In the genomic region with DNA sequence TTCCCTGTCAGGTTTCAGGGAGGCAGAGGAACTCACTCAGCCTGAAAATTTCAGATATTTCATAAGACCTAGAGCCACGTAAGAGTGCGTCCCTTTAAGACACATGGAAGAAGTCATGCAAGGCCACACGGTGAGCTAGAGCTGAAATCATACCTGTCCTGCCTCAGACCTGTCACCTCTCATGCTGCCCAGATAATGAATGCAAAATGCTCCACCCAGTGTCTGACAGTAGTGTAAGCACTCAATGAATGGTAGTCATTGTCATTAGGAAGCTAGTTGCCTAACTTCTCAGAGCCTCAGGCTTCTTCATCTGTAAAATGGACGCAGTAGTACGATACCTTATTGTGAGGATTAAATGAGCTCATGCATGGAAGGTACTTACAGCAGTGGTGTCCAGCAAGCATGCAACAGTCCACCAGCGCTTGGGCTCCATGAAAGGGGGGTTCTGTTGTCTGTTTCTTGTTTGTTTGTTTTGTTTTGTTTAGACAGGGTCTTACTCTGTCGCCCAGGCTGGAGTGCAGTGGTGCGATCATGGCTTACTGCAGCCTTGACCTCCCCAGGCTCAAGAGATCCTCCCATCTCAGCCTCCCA, we compare ENCODE assay signal across 8 cellular contexts.
DNase-seq lines count a peak whose midpoint lies in the region; ATAC-seq and TF ChIP-seq lines count a peak whose summit lies in the region.

No MANE protein-coding gene starts in this region.

- TF ChIP-seq CTCF in MCF 10A (IDR thresholded peaks at IDR 0.05; ENCODE audit: unreplicated experiment): no peak

- no peak for ATAC-seq in naive thymus-derived CD8-positive, alpha-beta T cell
- ATAC-seq in GM21526 (IDR thresholded peaks at IDR 0.05; ENCODE audit: low FRiP score, unreplicated experiment) (no peak), HG03460 (IDR thresholded peaks at IDR 0.05; ENCODE audit: unreplicated experiment) (no peak), HG03520 (IDR thresholded peaks at IDR 0.05; ENCODE audit: unreplicated experiment) (no peak)

- H3K4me3 Mint-ChIP-seq in MCF 10A (ENCODE audit: unreplicated experiment): peak overlapping the region; percentile 85
- peak overlapping the region; percentile 43 to 85 (median 80) for H3K4me3 Mint-ChIP-seq in naive thymus-derived CD8-positive, alpha-beta T cell

- intact Hi-C loops in MCF 10A (cut with micrococcal nuclease): no loop called here

- CTCF ChIA-PET in MCF 10A (lab: Yijun Ruan, JAX): interaction anchor here (0.5 to 3.5 kb wide), 44 partner anchors 8 to 859 kb away, joined by 3 to 102 read pairs (median 4); no protein-coding TSS in a partner anchor

- no TSS peak for BruUV-seq in MCF 10A (replicated peaks; lab: Mats Ljungman, UMichigan)

- POLR2A ChIA-PET in MCF 10A (lab: Yijun Ruan, JAX): interaction anchor here (0.7 to 1.3 kb wide), 2 partner anchors 237 to 246 kb away, joined by 3 to 4 read pairs; no protein-coding TSS in a partner anchor
- POLR2A ChIA-PET in naive thymus-derived CD8-positive, alpha-beta T cell (lab: Charles Lee): interaction anchor here (0.9 to 1.3 kb wide), 3 partner anchors 9 to 245 kb away, joined by 3 to 4 read pairs (median 3); no protein-coding TSS in a partner anchor

- peak; percentile 23 for DNase-seq in ELR (ENCODE audit: low read depth)
- DNase-seq in LoVo (ENCODE audit: low spot score): peak; percentile 42
- DNase-seq in MCF 10A (ENCODE audit: unreplicated experiment): peak; percentile 34
- no peak for DNase-seq in naive thymus-derived CD8-positive, alpha-beta T cell
- no peak for DNase-seq in anterior cingulate cortex (lab: John Stamatoyannopoulos, UW)

- H3K9me3 Mint-ChIP-seq in MCF 10A (ENCODE audit: unreplicated experiment): no peaks in the 10 kb centered on the region
- H3K9me3 Mint-ChIP-seq in naive thymus-derived CD8-positive, alpha-beta T cell: no peaks in the 10 kb centered on the region

- H3K27ac Mint-ChIP-seq in MCF 10A (ENCODE audit: low read depth, unreplicated experiment): peak overlapping the region; percentile 97
- H3K27ac Mint-ChIP-seq in naive thymus-derived CD8-positive, alpha-beta T cell: peak overlapping the region; percentile 2 to 87 (median 69)

- H3K27me3 Mint-ChIP-seq in MCF 10A (ENCODE audit: insufficient read depth, unreplicated experiment): no peaks in the 10 kb centered on the region
- H3K27me3 Mint-ChIP-seq in naive thymus-derived CD8-positive, alpha-beta T cell: peaks cover 0 to 1% (median 0%) of the 10 kb centered on the region in 5 donors

- peaks cover 19% of the 10 kb centered on the region for H3K4me1 Mint-ChIP-seq in MCF 10A (ENCODE audit: insufficient read depth, unreplicated experiment)
- H3K4me1 Mint-ChIP-seq in naive thymus-derived CD8-positive, alpha-beta T cell: peaks cover 2 to 28% (median 16%) of the 10 kb centered on the region in 4 donors

- H3K36me3 Mint-ChIP-seq in MCF 10A (ENCODE audit: insufficient read depth, unreplicated experiment): peaks cover 7% of the 10 kb centered on the region
- H3K36me3 Mint-ChIP-seq in naive thymus-derived CD8-positive, alpha-beta T cell: no peaks in the 10 kb centered on the region

Comparison
In these comparisons a context has a peak if more than half of its experiments do, and no peak if none do; other contexts are left out.
1. DNase-seq: peak in ELR (single experiment), LoVo (single experiment) and MCF 10A (single experiment); none in naive thymus-derived CD8-positive, alpha-beta T cell (0 of 10) and anterior cingulate cortex (0 of 58).